Comparison of ENCODE assay signal across 1 cellular context in genomic region chr1:198157847-198158765, GRCh38.
TF ChIP-seq lines count a peak whose summit lies in the region.

No MANE protein-coding gene starts in this region.

TF ChIP-seq in K562, 482 proteins besides CTCF, POLR2A, EP300 and RAD21 (continued from another document and continues in another):
- TF ChIP-seq HBP1 (CRISPR knock-in tag; IDR thresholded peaks at IDR 0.05) (no peak), YBX1 (IDR thresholded peaks at IDR 0.05) (no peak), JUND (IDR thresholded peaks at IDR 0.05; ENCODE audit: borderline replicate concordance, low read depth, low read length) (no peak), JUND (tag; IDR thresholded peaks at IDR 0.05; ENCODE audit: borderline replicate concordance, low read depth, low read length) (no peak), SMAD1 (IDR thresholded peaks at IDR 0.05; ENCODE audit: low read depth, low read length, partially characterized antibody) (no peak), PHTF2 (CRISPR knock-in tag; IDR thresholded peaks at IDR 0.05) (no peak), NUFIP1 (IDR thresholded peaks at IDR 0.05; ENCODE audit: partially characterized antibody) (no peak), PREB (CRISPR knock-in tag; IDR thresholded peaks at IDR 0.05) (no peak), BRCA1 (IDR thresholded peaks at IDR 0.05) (no peak), BRCA1 (CRISPR knock-in tag; IDR thresholded peaks at IDR 0.05) (no peak), HDAC1 (IDR thresholded peaks at IDR 0.05) (peak; percentile 16 to 36; a peak in 2 of 4 replicates), ESRRB (CRISPR knock-in tag; IDR thresholded peaks at IDR 0.05; ENCODE audit: borderline replicate concordance) (no peak), NBN (IDR thresholded peaks at IDR 0.05; ENCODE audit: low read depth) (0 out of 2 replicates have a peak, but pooled peaks have one; percentile 47), HNRNPLL (IDR thresholded peaks at IDR 0.05; ENCODE audit: low read depth, low read length, poor library complexity, severe bottlenecking) (no peak), BRD4 (IDR thresholded peaks at IDR 0.05) (no peak), SFPQ (IDR thresholded peaks at IDR 0.05; ENCODE audit: low read depth, low read length) (no peak), MCM5 (IDR thresholded peaks at IDR 0.05; ENCODE audit: low read depth) (no peak), WHSC1 (IDR thresholded peaks at IDR 0.05; ENCODE audit: low read length) (no peak), ZKSCAN8 (CRISPR knock-in tag; IDR thresholded peaks at IDR 0.05) (no peak), TSC22D4 (tag; IDR thresholded peaks at IDR 0.05) (no peak), NCOA2 (IDR thresholded peaks at IDR 0.05; ENCODE audit: partially characterized antibody in 2 of 2) (no peak), SRSF9 (IDR thresholded peaks at IDR 0.05; ENCODE audit: borderline replicate concordance, low read depth, low read length) (no peak), PML (IDR thresholded peaks at IDR 0.05; ENCODE audit: low read length) (no peak), ZBTB5 (IDR thresholded peaks at IDR 0.05) (peak; percentile 60; the same call in 1 of the 2 replicates), PHB2 (IDR thresholded peaks at IDR 0.05; ENCODE audit: low read depth) (no peak), EZH2 (IDR thresholded peaks at IDR 0.05; ENCODE audit: borderline replicate concordance, low read depth, low read length) (no peak), PHF20 (IDR thresholded peaks at IDR 0.05; ENCODE audit: partially characterized antibody) (no peak), TEAD1 (CRISPR knock-in tag; IDR thresholded peaks at IDR 0.05) (peak in 1 of 2 experiments; percentile 85; a peak in 2 of 4 replicates), ARNT (IDR thresholded peaks at IDR 0.05) (0 out of 4 replicates have a peak, but pooled peaks have one; percentile 43 to 51), MYNN (IDR thresholded peaks at IDR 0.05) (no peak), MYNN (CRISPR knock-in tag; IDR thresholded peaks at IDR 0.05) (no peak), CHD2 (IDR thresholded peaks at IDR 0.05; ENCODE audit: low read depth, low read length) (no peak), ZNF436 (CRISPR knock-in tag; IDR thresholded peaks at IDR 0.05) (no peak), HDAC2 (IDR thresholded peaks at IDR 0.05) (peak; percentile 26; the same call in 1 of the 2 replicates), ZFP30 (CRISPR knock-in tag; IDR thresholded peaks at IDR 0.05; ENCODE audit: borderline replicate concordance) (no peak), CSDE1 (IDR thresholded peaks at IDR 0.05) (no peak), ZNF280A (IDR thresholded peaks at IDR 0.05; ENCODE audit: low read depth, partially characterized antibody) (no peak), E2F6 (IDR thresholded peaks at IDR 0.05; ENCODE audit: borderline replicate concordance in 1 of 2, extremely low read depth in 1 of 2, insufficient read depth in 1 of 2, insufficient read length in 1 of 2, low read depth in 1 of 2, low read length in 1 of 2, poor library complexity in 1 of 2, severe bottlenecking in 1 of 2) (no peak), UBTF (IDR thresholded peaks at IDR 0.05; ENCODE audit: borderline replicate concordance in 1 of 2, low read depth in 2 of 2, low read length in 2 of 2) (no peak), SIN3A (IDR thresholded peaks at IDR 0.05; ENCODE audit: borderline replicate concordance in 2 of 2, control insufficient read depth in 1 of 2, low read depth in 2 of 2, low read length in 2 of 2) (0 out of 4 replicates have a peak, but pooled peaks of 1 of the 2 experiments have one; percentile 22), MAZ (CRISPR knock-in tag; conservative IDR thresholded peaks at IDR 0.05 in 1 of 2, IDR thresholded peaks at IDR 0.05 in 1 of 2) (no peak), MYBL2 (IDR thresholded peaks at IDR 0.05; ENCODE audit: low read depth) (no peak), MYBL2 (CRISPR knock-in tag; IDR thresholded peaks at IDR 0.05; ENCODE audit: borderline replicate concordance) (no peak), MTA2 (IDR thresholded peaks at IDR 0.05; ENCODE audit: low read depth) (0 out of 2 replicates have a peak, but pooled peaks have one; percentile 28), FOXK1 (CRISPR knock-in tag; IDR thresholded peaks at IDR 0.05; ENCODE audit: borderline replicate concordance) (0 out of 2 replicates have a peak, but pooled peaks have one; percentile 13), TAL1 (IDR thresholded peaks at IDR 0.05) (0 out of 2 replicates have a peak, but pooled peaks have one; percentile 0), PTBP1 (IDR thresholded peaks at IDR 0.05; ENCODE audit: low read depth, low read length) (peak; percentile 93), PATZ1 (CRISPR knock-in tag; IDR thresholded peaks at IDR 0.05; ENCODE audit: borderline replicate concordance) (no peak), RNF219 (CRISPR knock-in tag; IDR thresholded peaks at IDR 0.05) (no peak), ZBTB43 (CRISPR knock-in tag; IDR thresholded peaks at IDR 0.05) (no peak), ZNF584 (CRISPR knock-in tag; IDR thresholded peaks at IDR 0.05; ENCODE audit: low read depth) (no peak), NCOR1 (IDR thresholded peaks at IDR 0.05) (no peak)
